1 cellular context compared by ENCODE assay signal in genomic region chr6:44116643-44117382, GRCh38.
TF ChIP-seq lines count a peak whose summit lies in the region.

No MANE protein-coding gene starts in this region.

TF ChIP-seq in H1, 55 proteins besides CTCF, POLR2A, EP300 and RAD21:
- TF ChIP-seq, protein P1, sequence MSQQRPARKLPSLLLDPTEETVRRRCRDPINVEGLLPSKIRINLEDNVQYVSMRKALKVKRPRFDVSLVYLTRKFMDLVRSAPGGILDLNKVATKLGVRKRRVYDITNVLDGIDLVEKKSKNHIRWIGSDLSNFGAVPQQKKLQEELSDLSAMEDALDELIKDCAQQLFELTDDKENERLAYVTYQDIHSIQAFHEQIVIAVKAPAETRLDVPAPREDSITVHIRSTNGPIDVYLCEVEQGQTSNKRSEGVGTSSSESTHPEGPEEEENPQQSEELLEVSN (IDR thresholded peaks at IDR 0.05) = no peak
- TF ChIP-seq BACH1 (IDR thresholded peaks at IDR 0.05; ENCODE audit: low read length) (no peak), RXRA (IDR thresholded peaks at IDR 0.05; ENCODE audit: insufficient read depth, low read depth, low read length) (no peak), SAP30 (IDR thresholded peaks at IDR 0.05; ENCODE audit: insufficient read depth, insufficient replicate concordance, low read length) (no peak), TBP (IDR thresholded peaks at IDR 0.05; ENCODE audit: low read depth, low read length) (no peak), CHD1 (IDR thresholded peaks at IDR 0.05; ENCODE audit: low read depth, low read length) (no peak), RNF2 (IDR thresholded peaks at IDR 0.05; ENCODE audit: borderline replicate concordance, low read depth, low read length, missing control alignments, poor library complexity, severe bottlenecking) (no peak), SP4 (IDR thresholded peaks at IDR 0.05; ENCODE audit: low read length) (no peak), PHF8 (conservative IDR thresholded peaks at IDR 0.05; ENCODE audit: low read depth, low read length) (no peak), TEAD4 (IDR thresholded peaks at IDR 0.05; ENCODE audit: low read depth, low read length) (no peak), SIX5 (IDR thresholded peaks at IDR 0.05; ENCODE audit: low read depth, low read length) (no peak), KDM4A (IDR thresholded peaks at IDR 0.05; ENCODE audit: low read depth, low read length, severe bottlenecking) (no peak), EGR1 (IDR thresholded peaks at IDR 0.05; ENCODE audit: borderline replicate concordance, low read depth, low read length) (no peak), POLR2AphosphoS5 (IDR thresholded peaks at IDR 0.05; ENCODE audit: low read depth, low read length) (no peak)
- TF ChIP-seq, protein P2, sequence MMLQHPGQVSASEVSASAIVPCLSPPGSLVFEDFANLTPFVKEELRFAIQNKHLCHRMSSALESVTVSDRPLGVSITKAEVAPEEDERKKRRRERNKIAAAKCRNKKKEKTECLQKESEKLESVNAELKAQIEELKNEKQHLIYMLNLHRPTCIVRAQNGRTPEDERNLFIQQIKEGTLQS (IDR thresholded peaks at IDR 0.05; ENCODE audit: insufficient read depth, low read depth, low read length) = no peak
TF ChIP-seq in H1: peak in this region for 0.
